In genomic region chr22:45009881-45010531, GRCh38 we compare ENCODE assay signal across 1 cellular context.
A peak's percentile ranks its signal among the peaks of the same experiment; 100 is the strongest.
TF ChIP-seq lines count a peak whose summit lies in the region.

PHF21B (minus strand) TSS chr22:45010005; CDS start chr22:45009549, 456 bp downstream.

TF ChIP-seq in HEK293, 187 proteins besides CTCF, POLR2A, EP300 and RAD21 (continued from another document):
- TF ChIP-seq ZNF398 (tag by site-specific recombination; IDR thresholded peaks at IDR 0.05) (peak; percentile 88), ZBTB49 (tag by site-specific recombination; IDR thresholded peaks at IDR 0.05; ENCODE audit: low read depth) (no peak), ZNF23 (tag by site-specific recombination; IDR thresholded peaks at IDR 0.05; ENCODE audit: borderline replicate concordance) (no peak), EGR2 (tag by site-specific recombination; IDR thresholded peaks at IDR 0.05; ENCODE audit: low read depth) (no peak), ZNF677 (tag by site-specific recombination; IDR thresholded peaks at IDR 0.05) (no peak), ZNF175 (tag by site-specific recombination; IDR thresholded peaks at IDR 0.05) (no peak), ZFP41 (tag by site-specific recombination; IDR thresholded peaks at IDR 0.05; ENCODE audit: borderline replicate concordance) (no peak), ZNF169 (tag by site-specific recombination; IDR thresholded peaks at IDR 0.05) (no peak), ZNF426 (tag by site-specific recombination; IDR thresholded peaks at IDR 0.05) (no peak), KLF16 (tag by site-specific recombination; IDR thresholded peaks at IDR 0.05) (no peak), ZNF837 (tag by site-specific recombination; IDR thresholded peaks at IDR 0.05) (no peak), ZNF549 (tag by site-specific recombination; IDR thresholded peaks at IDR 0.05) (no peak), GLIS1 (tag by site-specific recombination; IDR thresholded peaks at IDR 0.05) (no peak), MZF1 (tag by site-specific recombination; IDR thresholded peaks at IDR 0.05; ENCODE audit: borderline replicate concordance) (peak; percentile 72), TCF7L2 (IDR thresholded peaks at IDR 0.05; ENCODE audit: borderline replicate concordance, low read depth, low read length) (no peak), ZBTB26 (tag by site-specific recombination; optimal IDR thresholded peaks at IDR 0.05) (peak; percentile 33), ZNF596 (tag by site-specific recombination; IDR thresholded peaks at IDR 0.05) (no peak), ZSCAN5A (tag by site-specific recombination; IDR thresholded peaks at IDR 0.05) (no peak), KLF7 (tag by site-specific recombination; IDR thresholded peaks at IDR 0.05; ENCODE audit: borderline replicate concordance) (no peak), ZNF48 (tag by site-specific recombination; IDR thresholded peaks at IDR 0.05) (no peak), PBX3 (CRISPR knock-in tag; IDR thresholded peaks at IDR 0.05) (no peak)
